In the genomic region with DNA sequence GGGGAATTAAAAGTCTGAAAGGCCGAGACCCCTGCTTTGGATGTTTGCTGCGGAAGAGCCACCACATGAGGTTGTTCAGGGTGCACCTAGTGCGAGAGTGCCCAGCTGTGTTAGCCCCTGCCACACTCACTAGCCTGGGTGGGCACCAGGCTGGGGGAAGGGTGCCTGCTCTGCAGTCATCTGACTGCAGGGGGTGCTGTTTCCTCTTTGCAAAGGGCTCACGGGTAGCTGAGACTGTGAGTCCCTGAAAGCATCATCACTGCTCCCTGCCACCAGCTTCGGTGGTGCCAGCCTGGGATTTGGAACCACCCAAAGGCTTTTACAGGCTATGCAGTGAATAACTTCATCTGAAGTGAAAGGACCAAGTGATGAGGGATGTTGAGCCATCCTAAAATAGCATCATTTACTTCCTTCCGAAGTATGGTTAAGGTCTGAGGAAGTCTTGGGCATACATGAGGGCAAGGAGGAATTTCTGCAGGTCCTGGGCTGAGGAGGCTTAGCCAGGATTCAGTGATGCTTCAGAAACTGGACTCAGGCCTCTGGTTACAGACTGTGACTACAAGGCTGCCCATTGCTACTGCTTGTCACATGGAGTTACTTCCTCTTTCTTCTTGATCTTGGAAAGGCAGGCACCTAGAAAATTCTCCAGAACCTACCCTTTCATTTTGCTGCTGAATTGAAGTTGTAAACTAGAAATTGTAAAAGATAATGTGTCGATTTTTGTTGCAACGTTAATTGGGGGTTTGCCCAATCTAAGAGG, we compare ENCODE assay signal across 9 cellular contexts.
A peak's percentile ranks its signal among the peaks of the same experiment; 100 is the strongest.
DNase-seq lines count a peak whose midpoint lies in the region; ATAC-seq and TF ChIP-seq lines count a peak whose summit lies in the region.
"Had no signal": no experiment of that assay in that cellular context is flagged by ENCODE, and none has a peak within 500 bp of the region (broad histone marks: within the 10 kb centered on the region; RNA-seq: fewer than 3 reads in every experiment).

No MANE protein-coding gene starts in this region.

- no peaks in the 10 kb centered on the region; a peak in 1 of 22 replicates for H3K9me3 ChIP-seq in BLaER1 treated with 17β-estradiol and CSF1 and Interleukin-3, amounts not matched to agents 10 nM and 100 nM (replicated peaks in 1 of 11)
- H3K9me3 ChIP-seq in esophagus muscularis mucosa (no peaks in the 10 kb centered on the region), MG63 (no peaks in the 10 kb centered on the region)
- H3K9me3 ChIP-seq: Peyer's patch had no signal

- no peak overlapping the region for H3K27ac Mint-ChIP-seq in endothelial cell (ENCODE audit: unreplicated experiment)

- peak; percentile 0 for DNase-seq in Jurkat, Clone E6-1 (ENCODE audit: low read depth, low spot score)
- DNase-seq in endothelial cell (ENCODE audit: low spot score) (peak; percentile 22), esophagus muscularis mucosa (ENCODE audit: extremely low spot score) (no peak), NCI-H526 treated with DMSO at 0.1 percent for 48 hours (lab: John Stamatoyannopoulos, UW) (no peak), MG63 (no peak)
- DNase-seq in stimulated activated CD4-positive, alpha-beta T cell treated with anti-CD3 and anti-CD28 coated beads, Interleukin-12 subunit alpha, Interleukin-12 subunit beta, amount 100 ng/mL, for 4 hours: no peak
- DNase-seq: Peyer's patch had no signal

- intact Hi-C loops in esophagus muscularis mucosa (cut with DNase I): no loop called here

- no peak overlapping the region for H3K4me3 ChIP-seq in BLaER1 treated with 17β-estradiol and CSF1 and Interleukin-3, amounts not matched to agents 10 nM and 100 nM
- H3K4me3 ChIP-seq in Jurkat, Clone E6-1 (ENCODE audit: low read length): no peak overlapping the region
- H3K4me3 ChIP-seq in esophagus muscularis mucosa: no peak overlapping the region
- H3K4me3 ChIP-seq in MG63: no peak overlapping the region
- H3K4me3 ChIP-seq: Peyer's patch had no signal

- H3K4me3 Mint-ChIP-seq in endothelial cell (ENCODE audit: unreplicated experiment): no peak overlapping the region

- TF ChIP-seq CTCF in endothelial cell (IDR thresholded peaks at IDR 0.05; ENCODE audit: unreplicated experiment) (peak; percentile 48), esophagus muscularis mucosa (IDR thresholded peaks at IDR 0.05) (no peak)

- H3K4me1 ChIP-seq in BLaER1 treated with 17β-estradiol and CSF1 and Interleukin-3, amounts not matched to agents 10 nM and 100 nM: peaks cover 7 to 15% (median 11%) of the 10 kb centered on the region in 10 experiments; a peak in 14 of 20 replicates
- H3K4me1 ChIP-seq in esophagus muscularis mucosa: no peaks in the 10 kb centered on the region

- H3K36me3 Mint-ChIP-seq in endothelial cell (ENCODE audit: low read depth, unreplicated experiment): no peaks in the 10 kb centered on the region

- H3K9ac ChIP-seq in BLaER1 treated with 17β-estradiol and CSF1 and Interleukin-3, amounts not matched to agents 10 nM and 100 nM: no peak overlapping the region

- peak; percentile 83 for ATAC-seq in GM18861 (IDR thresholded peaks at IDR 0.05; ENCODE audit: unreplicated experiment)

- no peaks in the 10 kb centered on the region for H3K9me3 Mint-ChIP-seq in endothelial cell (ENCODE audit: unreplicated experiment)

- H3K4me2 ChIP-seq in BLaER1 treated with 17β-estradiol and CSF1 and Interleukin-3, amounts not matched to agents 10 nM and 100 nM: peak overlapping the region in 9 of 11 experiments; percentile 4 to 46 (median 27); a peak in 13 of 22 replicates

- no peak for TF ChIP-seq POLR2A in esophagus muscularis mucosa (IDR thresholded peaks at IDR 0.05; ENCODE audit: low read depth)

- H3K27me3 Mint-ChIP-seq in endothelial cell (ENCODE audit: unreplicated experiment): peaks cover 2% of the 10 kb centered on the region

- 50% methylated on average over 8 of the region's 8 CpGs for WGBS in esophagus muscularis mucosa

- peaks cover 84 to 100% (median 97%) of the 10 kb centered on the region in 11 experiments for H3K27me3 ChIP-seq in BLaER1 treated with 17β-estradiol and CSF1 and Interleukin-3, amounts not matched to agents 10 nM and 100 nM
- no peaks in the 10 kb centered on the region for H3K27me3 ChIP-seq in esophagus muscularis mucosa
- H3K27me3 ChIP-seq in MG63: no peaks in the 10 kb centered on the region
- H3K27me3 ChIP-seq: Peyer's patch had no signal

- H3K36me3 ChIP-seq in BLaER1 treated with 17β-estradiol and CSF1 and Interleukin-3, amounts not matched to agents 10 nM and 100 nM: no peaks in the 10 kb centered on the region
- no peaks in the 10 kb centered on the region for H3K36me3 ChIP-seq in esophagus muscularis mucosa
- no peaks in the 10 kb centered on the region for H3K36me3 ChIP-seq in MG63
- H3K36me3 ChIP-seq: Peyer's patch had no signal

- TF ChIP-seq EP300 in esophagus muscularis mucosa (IDR thresholded peaks at IDR 0.05): no peak

- no peak overlapping the region for H3K27ac ChIP-seq in BLaER1 treated with 17β-estradiol and CSF1 and Interleukin-3, amounts not matched to agents 10 nM and 100 nM
- no peak overlapping the region for H3K27ac ChIP-seq in esophagus muscularis mucosa (replicated peaks in 1 of 4)
- H3K27ac ChIP-seq: Peyer's patch had no signal

- H4K20me1 ChIP-seq in BLaER1 treated with 17β-estradiol and CSF1 and Interleukin-3, amounts not matched to agents 10 nM and 100 nM: no peaks in the 10 kb centered on the region

- no peaks in the 10 kb centered on the region for H3K4me1 Mint-ChIP-seq in endothelial cell (ENCODE audit: unreplicated experiment)

Comparison
In these comparisons a context has a peak if more than half of its experiments do, and no peak if none do; other contexts are left out.
1. DNase-seq: peak in Jurkat, Clone E6-1 (single experiment) and endothelial cell (single experiment); none in esophagus muscularis mucosa (single experiment), stimulated activated CD4-positive, alpha-beta T cell treated with anti-CD3 and anti-CD28 coated beads, Interleukin-12 subunit alpha, Interleukin-12 subunit beta, amount 100 ng/mL, for 4 hours (single experiment), NCI-H526 treated with DMSO at 0.1 percent for 48 hours (single experiment) and MG63 (single experiment).